Comparison of ENCODE assay signal across 9 cellular contexts in the genomic region with DNA sequence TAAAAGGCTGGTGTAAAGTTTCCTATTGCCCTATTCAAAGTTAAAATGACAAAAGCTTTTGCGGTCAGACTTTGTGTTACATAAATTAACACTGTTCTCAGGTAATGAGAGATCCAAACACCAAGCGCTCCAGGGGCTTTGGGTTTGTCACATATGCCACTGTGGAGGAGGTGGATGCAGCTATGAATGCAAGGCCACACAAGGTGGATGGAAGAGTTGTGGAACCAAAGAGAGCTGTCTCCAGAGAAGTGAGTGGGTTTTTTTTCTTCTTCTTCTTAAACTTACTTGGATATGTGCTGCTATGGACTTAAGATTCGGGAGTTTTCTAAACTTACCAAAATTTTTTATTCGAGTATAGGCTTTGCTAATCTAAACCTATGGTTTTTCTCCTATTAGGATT. TPM values are rescaled to one million over a fixed set of nuclear protein-coding genes. Genes with fewer than 3 reads are reported as not detected.
DNase-seq lines count a peak whose midpoint lies in the region; TF ChIP-seq lines count a peak whose summit lies in the region.
"Not testable (repeated sequence)": the region's sequence is repeated elsewhere in the genome, so short reads cannot be mapped to it uniquely, and the experiment has no call there.
"Had no signal": no experiment of that assay in that cellular context is flagged by ENCODE, and none has a peak within 500 bp of the region (broad histone marks: within the 10 kb centered on the region; RNA-seq: fewer than 3 reads in every experiment).

No MANE protein-coding gene starts in this region.

- peaks cover 23% of the 10 kb centered on the region for H3K36me3 Mint-ChIP-seq in neural progenitor cell

- H3K9me2 ChIP-seq in GM23248 (ENCODE audit: insufficient read depth): not testable (repeated sequence)

- H3K27ac Mint-ChIP-seq in neural progenitor cell: not testable (repeated sequence)

- not testable (repeated sequence) for H3K27me3 Mint-ChIP-seq in neural progenitor cell (ENCODE audit: insufficient read depth, low read depth)

- 18 to 26% methylated on average over 4 of the region's 4 CpGs for WGBS in GM23248 (ENCODE audit: low coverage in 1 of 2, low lambda C conversion rate in 2 of 2, missing lambda C conversion rate in 2 of 2), 2 experiments

- peak overlapping the region; percentile 97 for H3K4me2 ChIP-seq in GM23248 (ENCODE audit: unreplicated experiment)
- peak overlapping the region; percentile 99 for H3K4me2 ChIP-seq in neural progenitor cell

- peaks cover 76% of the 10 kb centered on the region for H3K79me2 ChIP-seq in GM23248 (ENCODE audit: insufficient read depth)
- peaks cover 90% of the 10 kb centered on the region for H3K79me2 ChIP-seq in neural progenitor cell (ENCODE audit: low read depth)

- H3K4me1 Mint-ChIP-seq in neural progenitor cell: peaks cover 60% of the 10 kb centered on the region

- H3F3A ChIP-seq in GM23248 (ENCODE audit: insufficient read depth) (peaks cover 78% of the 10 kb centered on the region), neural progenitor cell (ENCODE audit: low read depth) (peaks cover 80% of the 10 kb centered on the region)

- in situ Hi-C loops in GM23248 (cut with MboI): not testable (repeated sequence)

- not testable (repeated sequence) for H2AFZ ChIP-seq in GM23248; neural progenitor cell (replicated peaks)

- H4K20me1 ChIP-seq in GM23248 (ENCODE audit: insufficient read depth) (peaks cover 38% of the 10 kb centered on the region), neural progenitor cell (ENCODE audit: low read depth) (peaks cover 87% of the 10 kb centered on the region)

- H3K4me3 Mint-ChIP-seq in neural progenitor cell: not testable (repeated sequence)

- H3K9ac ChIP-seq in GM23248: peak overlapping the region; percentile 99
- peak overlapping the region; percentile 97 for H3K9ac ChIP-seq in neural progenitor cell
- peak overlapping the region; percentile 79 to 98 (median 92) for H3K9ac ChIP-seq in subcutaneous abdominal adipose tissue (ENCODE audit: low read length in 5 of 5)

- H3K9me3 ChIP-seq in GM23248 (ENCODE audit: low read depth); ascending aorta; iPS-18c (ENCODE audit: control insufficient read depth, insufficient read depth, low read length); neural progenitor cell (ENCODE audit: low read depth); subcutaneous abdominal adipose tissue (ENCODE audit: control insufficient read depth in 5 of 5, low read length in 5 of 5): not testable (repeated sequence)

- peak overlapping the region; percentile 63 for H3K4me3 ChIP-seq in AG09309 (ENCODE audit: control insufficient read depth, low read depth, low read length)
- H3K4me3 ChIP-seq in GM23248: peak overlapping the region; percentile 94
- H3K4me3 ChIP-seq in ascending aorta: peak overlapping the region; percentile 68 to 77
- peak overlapping the region; percentile 90 for H3K4me3 ChIP-seq in epithelial cell of proximal tubule (ENCODE audit: low read depth, low read length)
- H3K4me3 ChIP-seq in iPS-18c (ENCODE audit: insufficient read depth, low read depth, low read length): peak overlapping the region; percentile 67
- peak overlapping the region; percentile 88 for H3K4me3 ChIP-seq in neural progenitor cell
- peak overlapping the region; percentile 84 to 100 (median 96) for H3K4me3 ChIP-seq in subcutaneous abdominal adipose tissue (ENCODE audit: low read depth in 1 of 5, low read length in 5 of 5)

- not testable (repeated sequence) for TF ChIP-seq CTCF in AG09309 (IDR thresholded peaks at IDR 0.05; ENCODE audit: control insufficient read depth, insufficient read depth, low read depth, low read length, missing control alignments); ascending aorta (IDR thresholded peaks at IDR 0.05); epithelial cell of proximal tubule (conservative IDR thresholded peaks at IDR 0.05; ENCODE audit: low read depth, low read length); neural progenitor cell (IDR thresholded peaks at IDR 0.05)

- intact Hi-C loops in ascending aorta (cut with DNase I): loop anchor here (1.0 to 5.0 kb wide), 3 partner anchors 78 to 555 kb away; partner anchors contain the start of gene CALCOCO1

- H3K9me3 Mint-ChIP-seq in neural progenitor cell: not testable (repeated sequence)

- H3K27me3 ChIP-seq in GM23248 (replicated peaks; ENCODE audit: insufficient read depth); ascending aorta; neural progenitor cell; subcutaneous abdominal adipose tissue (ENCODE audit: control insufficient read depth in 5 of 5, insufficient read depth in 4 of 5, low read length in 5 of 5): not testable (repeated sequence)

- H3K27ac ChIP-seq in GM23248: peak overlapping the region; percentile 91
- peak overlapping the region; percentile 88 to 94 for H3K27ac ChIP-seq in ascending aorta
- H3K27ac ChIP-seq in neural progenitor cell: peak overlapping the region; percentile 93
- H3K27ac ChIP-seq in subcutaneous abdominal adipose tissue (ENCODE audit: low read depth, low read length): peak overlapping the region; percentile 95

- H3K4me1 ChIP-seq in GM23248 (ENCODE audit: insufficient read depth): peaks cover 29% of the 10 kb centered on the region
- peaks cover 7 to 52% of the 10 kb centered on the region in 2 donors for H3K4me1 ChIP-seq in ascending aorta
- peaks cover 43% of the 10 kb centered on the region for H3K4me1 ChIP-seq in neural progenitor cell
- peaks cover 6 to 73% (median 65%) of the 10 kb centered on the region in 5 donors for H3K4me1 ChIP-seq in subcutaneous abdominal adipose tissue (ENCODE audit: control insufficient read depth in 5 of 5, insufficient read depth in 5 of 5, low read length in 5 of 5)

- not testable (repeated sequence) for DNase-seq in AG09309 (ENCODE audit: low read depth); GM23248; ascending aorta (ENCODE audit: low spot score in 2 of 2); epithelial cell of proximal tubule (ENCODE audit: low read depth); neural progenitor cell (ENCODE audit: low spot score)
- peak; percentile 52 for DNase-seq in NCI-H2107 treated with DMSO at 0.1 percent for 48 hours (lab: John Stamatoyannopoulos, UW; ENCODE audit: unreplicated experiment)

- H3K36me3 ChIP-seq in GM23248 (ENCODE audit: low read depth) (peaks cover 52% of the 10 kb centered on the region), ascending aorta (peaks cover 35 to 48% of the 10 kb centered on the region in 2 donors), neural progenitor cell (peaks cover 44% of the 10 kb centered on the region), subcutaneous abdominal adipose tissue (ENCODE audit: control insufficient read depth in 5 of 5, insufficient read depth in 5 of 5, low read length in 5 of 5) (peaks cover 33 to 51% (median 43%) of the 10 kb centered on the region in 5 donors)

RNA-seq across cellular contexts. Expression of gene HNRNPA1, which starts 1.2 kb away (rescaled TPM):
- total RNA-seq in GM23248 (2014; rRNA removed; shearing (Covaris generic)): 217 and 226 TPM in 2 replicates
- 346 and 351 TPM in 2 replicates for polyA plus RNA-seq in GM23248 (2016; fragmentation: Nextera tagmentation; extraction: Ambion mirVana)
- total RNA-seq in ascending aorta (292 TPM), epithelial cell of proximal tubule (941 and 1,064 TPM in 2 replicates), neural progenitor cell (ENCODE audit: low replicate concordance) (1,779 and 2,341 TPM in 2 replicates)

RNA-seq across cellular contexts. Expression of gene CBX5, which starts 1.8 kb away (rescaled TPM):
- total RNA-seq in GM23248 (2014; rRNA removed; shearing (Covaris generic)): 36.7 and 37.6 TPM in 2 replicates
- 29.6 TPM in 2 replicates for polyA plus RNA-seq in GM23248 (2016; fragmentation: Nextera tagmentation; extraction: Ambion mirVana)
- total RNA-seq in ascending aorta: 19.4 TPM
- total RNA-seq in epithelial cell of proximal tubule: 61.5 and 67.3 TPM in 2 replicates
- 232 and 288 TPM in 2 replicates for total RNA-seq in neural progenitor cell (ENCODE audit: low replicate concordance)

RNA-seq across cellular contexts. Expression of gene NFE2, which starts 19.1 kb away (rescaled TPM):
- total RNA-seq in GM23248 (2014; rRNA removed; shearing (Covaris generic)): not detected in 2 replicates
- polyA plus RNA-seq in GM23248 (2016; fragmentation: Nextera tagmentation; extraction: Ambion mirVana): 0.46 TPM in 1 of 2 replicates, not detected in the other
- not detected for total RNA-seq in ascending aorta
- total RNA-seq in epithelial cell of proximal tubule: not detected in 2 replicates
- total RNA-seq in neural progenitor cell (ENCODE audit: low replicate concordance): 2.8 and 4.3 TPM in 2 replicates
- total RNA-seq: activated CD4-positive, alpha-beta T cell treated with anti-CD3 and anti-CD28 coated beads, Interleukin-2, amount 10 ng/mL, durations not matched to agents 7 days and 5 days had no signal

RNA-seq across cellular contexts. Expression of gene COPZ1, which starts 43.2 kb away (rescaled TPM):
- 149 and 204 TPM in 2 replicates for total RNA-seq in GM23248 (2014; rRNA removed; shearing (Covaris generic))
- polyA plus RNA-seq in GM23248 (2016; fragmentation: Nextera tagmentation; extraction: Ambion mirVana): 170 and 183 TPM in 2 replicates
- 60.3 TPM for total RNA-seq in ascending aorta
- total RNA-seq in epithelial cell of proximal tubule: 107 and 144 TPM in 2 replicates
- total RNA-seq in neural progenitor cell (ENCODE audit: low replicate concordance): 197 and 219 TPM in 2 replicates
